ENCODE assay signal across 18 cellular contexts in the genomic region with DNA sequence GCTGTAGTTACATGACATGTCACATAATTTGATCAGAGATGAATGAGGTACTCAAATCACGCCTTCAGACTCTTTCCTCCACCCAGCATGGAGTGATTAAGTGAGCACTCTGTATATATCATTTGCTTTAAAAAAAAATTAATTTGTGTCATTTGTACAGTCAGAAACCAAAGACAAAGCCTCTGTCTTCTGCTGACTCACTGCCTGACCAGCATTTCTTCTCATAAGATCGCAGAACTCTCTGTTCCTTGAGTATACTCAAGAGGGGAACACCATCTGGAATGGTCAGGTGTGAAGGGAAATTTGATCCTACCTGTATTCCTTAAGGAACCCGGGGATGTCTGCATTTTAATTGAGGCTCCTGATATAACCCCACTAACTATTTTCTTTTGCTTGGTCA.
DNase-seq lines count a peak whose midpoint lies in the region; ATAC-seq and TF ChIP-seq lines count a peak whose summit lies in the region.
"Had no signal": no experiment of that assay in that cellular context is flagged by ENCODE, and none has a peak within 500 bp of the region (broad histone marks: within the 10 kb centered on the region; RNA-seq: fewer than 3 reads in every experiment).

No MANE protein-coding gene starts in this region.

- CTCF ChIA-PET in mammary epithelial cell (lab: Charles Lee; ENCODE audit: low non-redundant PET) = no interaction called here
- CTCF ChIA-PET in activated CD4-positive, alpha-beta T cell treated with anti-CD3 and anti-CD28 coated beads for 36 hours (lab: Charles Lee) = interaction anchor here (1.0 kb wide), 1 partner anchor 36 kb away, joined by 3 read pairs; no protein-coding TSS in a partner anchor

- H3K79me2 ChIP-seq in mammary epithelial cell (ENCODE audit: insufficient read depth, low read length) = no peaks in the 10 kb centered on the region

- H3K27me3 ChIP-seq in mammary epithelial cell (ENCODE audit: insufficient read depth, low read length) = peaks cover 8% of the 10 kb centered on the region
- H3K27me3 ChIP-seq in breast epithelium = no peaks in the 10 kb centered on the region
- peaks cover 2% of the 10 kb centered on the region for H3K27me3 ChIP-seq in foreskin keratinocyte
- no peaks in the 10 kb centered on the region for H3K27me3 ChIP-seq in prostate gland (replicated peaks; ENCODE audit: insufficient read depth)
- H3K27me3 ChIP-seq: BE2C, Peyer's patch, SJCRH30 had no signal

- no peak overlapping the region for H2AFZ ChIP-seq in mammary epithelial cell (ENCODE audit: low read depth, low read length)
- H2AFZ ChIP-seq: GM23338 had no signal

- no peak overlapping the region for H3K27ac Mint-ChIP-seq in activated CD4-positive, alpha-beta T cell treated with anti-CD3 and anti-CD28 coated beads for 36 hours
- H3K27ac Mint-ChIP-seq: GM23338 had no signal

- H3K4me1 Mint-ChIP-seq in activated CD4-positive, alpha-beta T cell treated with anti-CD3 and anti-CD28 coated beads for 36 hours = no peaks in the 10 kb centered on the region

- TF ChIP-seq POLR2A in breast epithelium (IDR thresholded peaks at IDR 0.05) (no peak), prostate gland (IDR thresholded peaks at IDR 0.05) (no peak)

- DNase-seq in mammary epithelial cell = peak; percentile 15
- DNase-seq in breast epithelium (ENCODE audit: low spot score in 2 of 2) = no peak
- DNase-seq in amniotic epithelial cell (ENCODE audit: low read depth) = peak; percentile 33
- peak in 1 of 2 donors; percentile 47 for DNase-seq in foreskin keratinocyte
- no peak for DNase-seq in prostate gland (ENCODE audit: low spot score)
- DNase-seq in AML-193 (lab: John Stamatoyannopoulos, UW) = no peak
- DNase-seq in activated CD4-positive, alpha-beta T cell treated with anti-CD3 and anti-CD28 coated beads for 36 hours = no peak
- DNase-seq: BE2C, DMS53, GDM1, IMR-90, NCI-H1694, NCI-H2081, NCI-H82, Peyer's patch, SJCRH30 had no signal

- dilution Hi-C loops in mammary epithelial cell (cut with HindIII; ENCODE audit: low sequenced_read_pairs) = no loop called here

- H3K9me3 ChIP-seq in mammary epithelial cell (replicated peaks; ENCODE audit: insufficient read depth, low read length) (no peaks in the 10 kb centered on the region), breast epithelium (no peaks in the 10 kb centered on the region), prostate gland (no peaks in the 10 kb centered on the region)
- H3K9me3 ChIP-seq: BE2C, Peyer's patch, SJCRH30 had no signal

- H3K27me3 Mint-ChIP-seq in activated CD4-positive, alpha-beta T cell treated with anti-CD3 and anti-CD28 coated beads for 36 hours = peaks cover 3% of the 10 kb centered on the region

- WGBS in mammary epithelial cell (ENCODE audit: low coverage, missing lambda C conversion rate) = 82% methylated on average over 3 of the region's 3 CpGs
- 62% methylated on average over 3 of the region's 3 CpGs for WGBS in prostate gland

- intact Hi-C loops in mammary epithelial cell (cut with micrococcal nuclease) (no loop called here), breast epithelium (cut with DNase I; ENCODE audit: low total_unique reads) (no loop called here), prostate gland (cut with DNase I) (no loop called here)
- intact Hi-C loops in activated CD4-positive, alpha-beta T cell treated with anti-CD3 and anti-CD28 coated beads for 36 hours (cut with DNase I, micrococcal nuclease) = no loop called here

- H3K9ac ChIP-seq in mammary epithelial cell (ENCODE audit: insufficient read depth, low read length) = no peak overlapping the region

- POLR2A ChIA-PET in activated CD4-positive, alpha-beta T cell treated with anti-CD3 and anti-CD28 coated beads for 36 hours (lab: Charles Lee) = no interaction called here

- H3K27ac ChIP-seq in mammary epithelial cell (ENCODE audit: insufficient read depth, low read depth, low read length) = no peak overlapping the region
- H3K27ac ChIP-seq in breast epithelium = no peak overlapping the region
- H3K27ac ChIP-seq in foreskin keratinocyte = no peak overlapping the region
- H3K27ac ChIP-seq in prostate gland = no peak overlapping the region
- H3K27ac ChIP-seq: Peyer's patch, SJCRH30 had no signal

- H3K36me3 ChIP-seq in mammary epithelial cell (ENCODE audit: insufficient read depth, low read length) (no peaks in the 10 kb centered on the region), breast epithelium (no peaks in the 10 kb centered on the region), prostate gland (no peaks in the 10 kb centered on the region)
- H3K36me3 ChIP-seq: BE2C, Peyer's patch, SJCRH30 had no signal

- peak; percentile 60 for ATAC-seq in foreskin keratinocyte
- ATAC-seq in activated CD4-positive, alpha-beta T cell treated with anti-CD3 and anti-CD28 coated beads for 36 hours = no peak
- ATAC-seq: GM23338, HCT116 had no signal

- no peak overlapping the region for H3K4me2 ChIP-seq in mammary epithelial cell (ENCODE audit: insufficient read depth, low read depth, low read length)
- H3K4me2 ChIP-seq: GM23338 had no signal

- TF ChIP-seq CTCF in mammary epithelial cell (conservative IDR thresholded peaks at IDR 0.05 in 1 of 2, IDR thresholded peaks at IDR 0.05 in 1 of 2; ENCODE audit: extremely low read depth in 1 of 2, insufficient read depth in 1 of 2, low read depth in 1 of 2, low read length in 2 of 2) = no peak
- TF ChIP-seq CTCF in breast epithelium (IDR thresholded peaks at IDR 0.05) = no peak
- TF ChIP-seq CTCF in foreskin keratinocyte (conservative IDR thresholded peaks at IDR 0.05) = no peak
- TF ChIP-seq CTCF in prostate gland (IDR thresholded peaks at IDR 0.05) = no peak

- H3K36me3 Mint-ChIP-seq in activated CD4-positive, alpha-beta T cell treated with anti-CD3 and anti-CD28 coated beads for 36 hours (ENCODE audit: low read depth) = no peaks in the 10 kb centered on the region

- no peak overlapping the region for H3K4me3 Mint-ChIP-seq in activated CD4-positive, alpha-beta T cell treated with anti-CD3 and anti-CD28 coated beads for 36 hours
- H3K4me3 Mint-ChIP-seq: GM23338 had no signal

- no TSS peak for BruUV-seq in mammary epithelial cell (replicated peaks; lab: Mats Ljungman, UMichigan)

- H4K20me1 ChIP-seq in mammary epithelial cell (ENCODE audit: insufficient read depth, low read length) = no peaks in the 10 kb centered on the region

- H3K9me3 Mint-ChIP-seq in activated CD4-positive, alpha-beta T cell treated with anti-CD3 and anti-CD28 coated beads for 36 hours (ENCODE audit: low read depth) = no peaks in the 10 kb centered on the region
- H3K9me3 Mint-ChIP-seq: GM23338 had no signal

- H3K4me3 ChIP-seq in mammary epithelial cell (replicated peaks in 1 of 3; ENCODE audit: insufficient read depth in 1 of 3, low read depth in 2 of 3, low read length in 3 of 3) = no peak overlapping the region
- H3K4me3 ChIP-seq in breast epithelium = no peak overlapping the region
- H3K4me3 ChIP-seq in prostate gland = no peak overlapping the region
- H3K4me3 ChIP-seq: GM23338, Peyer's patch, SJCRH30 had no signal

- in situ Hi-C loops in mammary epithelial cell (cut with MboI; ENCODE audit: low sequenced_read_pairs in 2 of 2) = no loop called here

- H3K4me1 ChIP-seq in mammary epithelial cell (ENCODE audit: insufficient read depth, low read length) (no peaks in the 10 kb centered on the region), breast epithelium (no peaks in the 10 kb centered on the region), foreskin keratinocyte (no peaks in the 10 kb centered on the region), prostate gland (replicated peaks) (no peaks in the 10 kb centered on the region)
- H3K4me1 ChIP-seq: Peyer's patch, SJCRH30 had no signal

Comparison
In these comparisons a context has a peak if more than half of its experiments do, and no peak if none do; other contexts are left out.
1. DNase-seq: peak in mammary epithelial cell (single experiment) and amniotic epithelial cell (single experiment); none in breast epithelium (0 of 2), prostate gland (single experiment), AML-193 (0 of 2) and activated CD4-positive, alpha-beta T cell treated with anti-CD3 and anti-CD28 coated beads for 36 hours (single experiment).